ENCODE assay signal across 22 cellular contexts in genomic region chr5:53996008-53996407, GRCh38.
"Had no signal": no experiment of that assay in that cellular context is flagged by ENCODE, and none has a peak within 500 bp of the region (broad histone marks: within the 10 kb centered on the region; RNA-seq: fewer than 3 reads in every experiment).

No MANE protein-coding gene starts in this region.

- H3K9me3 ChIP-seq: body of pancreas, gastroesophageal sphincter, right lobe of liver, thoracic aorta, upper lobe of left lung had no signal

- H3K27ac ChIP-seq: body of pancreas, cardiac muscle cell, epithelial cell of prostate, gastroesophageal sphincter, right lobe of liver, skin epidermis, thoracic aorta, upper lobe of left lung, WERI-Rb-1 had no signal

- H3K4me1 ChIP-seq: body of pancreas, gastroesophageal sphincter, right lobe of liver, upper lobe of left lung had no signal

- H3K9me3 Mint-ChIP-seq: activated naive CD4-positive, alpha-beta T cell treated with anti-CD3 and anti-CD28 coated beads, Interleukin-2, amount 50 U/mL, for 24 hours; natural killer cell treated with Interleukin-12 subunit alpha and Interleukin-12 subunit beta and Interleukin-15 and Interleukin-18, amount 100 ng/mL, for 72 hours; stimulated activated memory B cell treated with anti-CD40 and anti-IgM and Interleukin-4, amounts not matched to agents 10 μg/mL and 1 μg/mL and 100 μg/mL, for 72 hours; T-helper 2 cell treated with Interferon-gamma antibody and Interleukin-4, amounts not matched to agents 5 μg/mL and 100 μg/mL, for 36 hours had no signal

- H3K36me3 Mint-ChIP-seq: natural killer cell treated with Interleukin-12 subunit alpha and Interleukin-12 subunit beta and Interleukin-15 and Interleukin-18, amount 100 ng/mL, for 72 hours had no signal

- H3K27me3 Mint-ChIP-seq: activated naive CD4-positive, alpha-beta T cell treated with anti-CD3 and anti-CD28 coated beads, Interleukin-2, amount 50 U/mL, for 24 hours; natural killer cell treated with Interleukin-12 subunit alpha and Interleukin-12 subunit beta and Interleukin-15 and Interleukin-18, amount 100 ng/mL, for 72 hours; stimulated activated memory B cell treated with anti-CD40 and anti-IgM and Interleukin-4, amounts not matched to agents 10 μg/mL and 1 μg/mL and 100 μg/mL, for 72 hours had no signal

- H3K4me3 Mint-ChIP-seq: activated naive CD4-positive, alpha-beta T cell treated with anti-CD3 and anti-CD28 coated beads, Interleukin-2, amount 50 U/mL, for 24 hours; natural killer cell treated with Interleukin-12 subunit alpha and Interleukin-12 subunit beta and Interleukin-15 and Interleukin-18, amount 100 ng/mL, for 72 hours; stimulated activated memory B cell treated with anti-CD40 and anti-IgM and Interleukin-4, amounts not matched to agents 10 μg/mL and 1 μg/mL and 100 μg/mL, for 72 hours; T-helper 2 cell treated with Interferon-gamma antibody and Interleukin-4, amounts not matched to agents 5 μg/mL and 100 μg/mL, for 36 hours had no signal

- H3K4me1 Mint-ChIP-seq: activated naive CD4-positive, alpha-beta T cell treated with anti-CD3 and anti-CD28 coated beads, Interleukin-2, amount 50 U/mL, for 24 hours; stimulated activated memory B cell treated with anti-CD40 and anti-IgM and Interleukin-4, amounts not matched to agents 10 μg/mL and 1 μg/mL and 100 μg/mL, for 72 hours had no signal

- H3K27ac Mint-ChIP-seq: activated naive CD4-positive, alpha-beta T cell treated with anti-CD3 and anti-CD28 coated beads, Interleukin-2, amount 50 U/mL, for 24 hours; natural killer cell treated with Interleukin-12 subunit alpha and Interleukin-12 subunit beta and Interleukin-15 and Interleukin-18, amount 100 ng/mL, for 72 hours; stimulated activated memory B cell treated with anti-CD40 and anti-IgM and Interleukin-4, amounts not matched to agents 10 μg/mL and 1 μg/mL and 100 μg/mL, for 72 hours; T-helper 2 cell treated with Interferon-gamma antibody and Interleukin-4, amounts not matched to agents 5 μg/mL and 100 μg/mL, for 36 hours had no signal

- DNase-seq: activated CD4-positive, alpha-beta T cell treated with anti-CD3 and anti-CD28 coated beads, Interleukin-2, amount 50 U/mL, for 4 hours; activated gamma-delta T cell treated with Interleukin-2 at 50 U/mL for 16 hours; anterior cingulate cortex; body of pancreas; cortex of kidney; head of caudate nucleus; hypothalamus; left cardiac atrium; nucleus accumbens; right lobe of liver; stimulated activated CD4-positive, alpha-beta T cell treated with anti-CD3 and anti-CD28 coated beads, Interleukin-1b, Interleukin-23, amount 100 ng/mL, for 48 hours; WERI-Rb-1 had no signal

- H3K27me3 ChIP-seq: body of pancreas, cardiac muscle cell, gastroesophageal sphincter, right lobe of liver, upper lobe of left lung had no signal

- H3K36me3 ChIP-seq: cardiac muscle cell, gastroesophageal sphincter, right lobe of liver, thoracic aorta, upper lobe of left lung, WERI-Rb-1 had no signal

- ATAC-seq: body of pancreas; gastroesophageal sphincter; left cardiac atrium; natural killer cell treated with Interleukin-12 subunit alpha and Interleukin-12 subunit beta and Interleukin-15 and Interleukin-18, amount 100 ng/mL, for 72 hours; right lobe of liver; stimulated activated memory B cell treated with anti-CD40 and anti-IgM and Interleukin-4, amounts not matched to agents 10 μg/mL and 1 μg/mL and 100 μg/mL, for 72 hours had no signal

- H3K4me3 ChIP-seq: body of pancreas, cardiac muscle cell, gastroesophageal sphincter, right lobe of liver, skin epidermis, thoracic aorta, upper lobe of left lung had no signal
